Comparison of ENCODE assay signal across 1 cellular context in the genomic region with DNA sequence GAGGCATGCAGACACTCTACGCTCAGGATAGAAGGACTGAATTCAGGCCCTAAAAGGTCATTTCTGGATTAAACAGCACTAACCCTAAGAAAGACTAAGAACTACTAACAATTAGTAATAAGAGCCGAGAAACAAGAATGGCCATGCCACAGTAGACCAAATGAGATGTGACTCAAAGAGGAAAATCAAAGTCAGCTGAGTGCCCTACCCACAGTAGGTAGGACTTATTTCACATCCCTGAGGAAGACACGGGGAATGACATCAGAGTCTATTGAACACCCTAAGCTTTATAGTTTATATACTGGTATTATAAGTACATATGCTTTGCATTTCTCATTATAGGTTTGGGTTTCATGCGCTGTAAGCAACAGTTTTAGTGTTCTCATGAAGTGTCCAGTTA.
TF ChIP-seq lines count a peak whose summit lies in the region.

No MANE protein-coding gene starts in this region.

TF ChIP-seq in IMR-90, 13 proteins besides CTCF, POLR2A, EP300 and RAD21:
- TF ChIP-seq CHD1 (IDR thresholded peaks at IDR 0.05; ENCODE audit: low read depth, low read length) = no peak
- TF ChIP-seq, protein P1, sequence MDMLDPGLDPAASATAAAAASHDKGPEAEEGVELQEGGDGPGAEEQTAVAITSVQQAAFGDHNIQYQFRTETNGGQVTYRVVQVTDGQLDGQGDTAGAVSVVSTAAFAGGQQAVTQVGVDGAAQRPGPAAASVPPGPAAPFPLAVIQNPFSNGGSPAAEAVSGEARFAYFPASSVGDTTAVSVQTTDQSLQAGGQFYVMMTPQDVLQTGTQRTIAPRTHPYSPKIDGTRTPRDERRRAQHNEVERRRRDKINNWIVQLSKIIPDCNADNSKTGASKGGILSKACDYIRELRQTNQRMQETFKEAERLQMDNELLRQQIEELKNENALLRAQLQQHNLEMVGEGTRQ (IDR thresholded peaks at IDR 0.05; ENCODE audit: low read depth, low read length) = no peak
- no peak for TF ChIP-seq CEBPB (IDR thresholded peaks at IDR 0.05; ENCODE audit: low read depth, low read length)
- TF ChIP-seq NFE2L2 (IDR thresholded peaks at IDR 0.05; ENCODE audit: low read depth, low read length) = no peak
